8 cellular contexts compared by ENCODE assay signal in genomic region chr13:91045351-91046034, GRCh38.
DNase-seq lines count a peak whose midpoint lies in the region; TF ChIP-seq lines count a peak whose summit lies in the region.

No MANE protein-coding gene starts in this region.

- H3K4me1 ChIP-seq in H9 (ENCODE audit: insufficient read depth, low read length) (no peaks in the 10 kb centered on the region; the same call in 1 of the 2 replicates), right atrium auricular region (no peaks in the 10 kb centered on the region), esophagus muscularis mucosa (no peaks in the 10 kb centered on the region)

- H3K4me1 Mint-ChIP-seq in H9, result peaks cover 0 to 7% of the 10 kb centered on the region in 2 experiments; a peak in 1 of 4 replicates
- no peaks in the 10 kb centered on the region for H3K4me1 Mint-ChIP-seq in mesothelial cell of epicardium

- no peak overlapping the region for H3K4me3 ChIP-seq in right atrium auricular region
- no peak overlapping the region for H3K4me3 ChIP-seq in esophagus muscularis mucosa

- H3K4me3 Mint-ChIP-seq in H9, result no peak overlapping the region
- no peak overlapping the region for H3K4me3 Mint-ChIP-seq in mesothelial cell of epicardium

- no peak overlapping the region for H3K14ac ChIP-seq in H9 (ENCODE audit: insufficient read depth, low read length)

- peak; percentile 56; the same call in 2 of the 3 replicates for TF ChIP-seq CTCF in H9 (conservative IDR thresholded peaks at IDR 0.05)
- no peak for TF ChIP-seq CTCF in mesothelial cell of epicardium (IDR thresholded peaks at IDR 0.05; ENCODE audit: unreplicated experiment)
- TF ChIP-seq CTCF in right atrium auricular region (IDR thresholded peaks at IDR 0.05), result peak in 1 of 2 donors; percentile 31
- TF ChIP-seq CTCF in esophagus muscularis mucosa (IDR thresholded peaks at IDR 0.05), result peak in 1 of 3 experiments; percentile 10

- intact Hi-C loops in esophagus muscularis mucosa (cut with DNase I), result no loop called here

- no peak overlapping the region for H3K4ac ChIP-seq in H9 (ENCODE audit: low read depth, low read length)

- no peak overlapping the region for H2BK5ac ChIP-seq in H9 (ENCODE audit: insufficient read length, low read length)

- no peaks in the 10 kb centered on the region for H3K36me3 ChIP-seq in right atrium auricular region
- H3K36me3 ChIP-seq in esophagus muscularis mucosa, result no peaks in the 10 kb centered on the region

- H2BK120ac ChIP-seq in H9 (ENCODE audit: low read depth, low read length, poor library complexity, severe bottlenecking), result no peak overlapping the region

- H3K36me3 Mint-ChIP-seq in H9 (ENCODE audit: insufficient read depth in 1 of 3, low read depth in 3 of 3) (no peaks in the 10 kb centered on the region; a peak in 1 of 7 replicates), mesothelial cell of epicardium (no peaks in the 10 kb centered on the region)

- H3K9ac ChIP-seq in H9 (ENCODE audit: extremely low read depth, insufficient read length, low read length), result no peak overlapping the region

- H3K27ac Mint-ChIP-seq in H9 (no peak overlapping the region), mesothelial cell of epicardium (no peak overlapping the region)

- TF ChIP-seq POLR2A in esophagus muscularis mucosa (IDR thresholded peaks at IDR 0.05; ENCODE audit: low read depth), result no peak

- no peak for TF ChIP-seq EP300 in esophagus muscularis mucosa (IDR thresholded peaks at IDR 0.05)

- H3K23me2 ChIP-seq in H9 (ENCODE audit: insufficient read length, low read depth, low read length, poor library complexity, severe bottlenecking), result no peaks in the 10 kb centered on the region

- no peak overlapping the region for H3K56ac ChIP-seq in H9 (ENCODE audit: insufficient read length, low read depth, low read length)

- H2BK15ac ChIP-seq in H9 (ENCODE audit: low read depth, low read length), result no peak overlapping the region

- DNase-seq in COLO829 (ENCODE audit: low spot score) (peak; percentile 19), H9 (no peak), RKO (ENCODE audit: low spot score) (peak; percentile 55), iPS-NIHi7 (ENCODE audit: extremely low spot score) (peak; percentile 19), mesothelial cell of epicardium (ENCODE audit: low spot score in 2 of 2, unreplicated experiment in 2 of 2) (no peak), mesenteric fat pad (ENCODE audit: low spot score) (no peak), right atrium auricular region (ENCODE audit: low spot score) (no peak), esophagus muscularis mucosa (ENCODE audit: extremely low spot score) (no peak)

- H2AFZ ChIP-seq in H9 (ENCODE audit: low read length), result no peak overlapping the region

- H3K27ac ChIP-seq in H9 (ENCODE audit: insufficient read length, low read depth, low read length), result no peak overlapping the region
- H3K27ac ChIP-seq in right atrium auricular region, result no peak overlapping the region
- no peak overlapping the region for H3K27ac ChIP-seq in esophagus muscularis mucosa (replicated peaks in 1 of 4)

- H3K4me2 ChIP-seq in H9 (ENCODE audit: insufficient read depth, insufficient read length, low read length), result no peak overlapping the region

- no peak overlapping the region for H4K91ac ChIP-seq in H9 (ENCODE audit: insufficient read length, low read depth, low read length)

- H2BK20ac ChIP-seq in H9 (ENCODE audit: low read depth, low read length, poor library complexity, severe bottlenecking), result no peak overlapping the region

- no peak overlapping the region for H4K8ac ChIP-seq in H9 (replicated peaks; ENCODE audit: insufficient read length, low read depth, low read length)

- peaks cover 1% of the 10 kb centered on the region; the same call in 1 of the 2 replicates for H3K27me3 Mint-ChIP-seq in H9 (ENCODE audit: low read depth)
- H3K27me3 Mint-ChIP-seq in mesothelial cell of epicardium (ENCODE audit: low read depth), result peaks cover 1% of the 10 kb centered on the region

- H4K5ac ChIP-seq in H9 (ENCODE audit: insufficient read length, low read depth, low read length), result no peak overlapping the region

- H3K9me3 Mint-ChIP-seq in H9 (peaks cover 4% of the 10 kb centered on the region in 2 experiments; a peak in 2 of 5 replicates), mesothelial cell of epicardium (peaks cover 3% of the 10 kb centered on the region)

- no CpG with 5 or more reads among the region's 5 CpGs for WGBS in H9 (ENCODE audit: extremely low coverage, insufficient read length, low lambda C conversion rate)
- 39% methylated on average over 5 of the region's 5 CpGs for WGBS in esophagus muscularis mucosa

- H3K23ac ChIP-seq in H9 (ENCODE audit: insufficient read length, low read depth, low read length), result no peak overlapping the region

- H3T11ph ChIP-seq in H9 (ENCODE audit: low read length), result no peak overlapping the region

- H2AK5ac ChIP-seq in H9 (ENCODE audit: insufficient read length, low read length), result no peak overlapping the region

- no peaks in the 10 kb centered on the region for H3K79me1 ChIP-seq in H9 (ENCODE audit: insufficient read depth, low read depth, low read length, poor library complexity, severe bottlenecking)

- H4K20me1 ChIP-seq in H9 (ENCODE audit: control insufficient read depth, insufficient read depth, insufficient read length), result no peaks in the 10 kb centered on the region

- no peaks in the 10 kb centered on the region for H3K79me2 ChIP-seq in H9 (ENCODE audit: insufficient read depth, low read length)

- no peak overlapping the region for H2BK12ac ChIP-seq in H9 (ENCODE audit: insufficient read length, low read depth, low read length)

- no peak overlapping the region for H3K18ac ChIP-seq in H9 (ENCODE audit: insufficient read length, low read depth, low read length)

- H3K27me3 ChIP-seq in H9 (ENCODE audit: insufficient read depth, low read length) (no peaks in the 10 kb centered on the region), right atrium auricular region (no peaks in the 10 kb centered on the region), esophagus muscularis mucosa (no peaks in the 10 kb centered on the region)

- H3K9me3 ChIP-seq in H9 (ENCODE audit: control insufficient read depth, low read depth, low read length), result no peaks in the 10 kb centered on the region
- no peaks in the 10 kb centered on the region for H3K9me3 ChIP-seq in right atrium auricular region
- H3K9me3 ChIP-seq in esophagus muscularis mucosa, result no peaks in the 10 kb centered on the region

Comparison
In these comparisons a context has a peak if more than half of its experiments do, and no peak if none do; other contexts are left out.
1. DNase-seq: peak in COLO829 (single experiment), RKO (single experiment) and iPS-NIHi7 (single experiment); none in H9 (single experiment), mesothelial cell of epicardium (0 of 2), mesenteric fat pad (single experiment), right atrium auricular region (single experiment) and esophagus muscularis mucosa (single experiment).